Comparison of ENCODE assay signal across 9 cellular contexts in the genomic region with DNA sequence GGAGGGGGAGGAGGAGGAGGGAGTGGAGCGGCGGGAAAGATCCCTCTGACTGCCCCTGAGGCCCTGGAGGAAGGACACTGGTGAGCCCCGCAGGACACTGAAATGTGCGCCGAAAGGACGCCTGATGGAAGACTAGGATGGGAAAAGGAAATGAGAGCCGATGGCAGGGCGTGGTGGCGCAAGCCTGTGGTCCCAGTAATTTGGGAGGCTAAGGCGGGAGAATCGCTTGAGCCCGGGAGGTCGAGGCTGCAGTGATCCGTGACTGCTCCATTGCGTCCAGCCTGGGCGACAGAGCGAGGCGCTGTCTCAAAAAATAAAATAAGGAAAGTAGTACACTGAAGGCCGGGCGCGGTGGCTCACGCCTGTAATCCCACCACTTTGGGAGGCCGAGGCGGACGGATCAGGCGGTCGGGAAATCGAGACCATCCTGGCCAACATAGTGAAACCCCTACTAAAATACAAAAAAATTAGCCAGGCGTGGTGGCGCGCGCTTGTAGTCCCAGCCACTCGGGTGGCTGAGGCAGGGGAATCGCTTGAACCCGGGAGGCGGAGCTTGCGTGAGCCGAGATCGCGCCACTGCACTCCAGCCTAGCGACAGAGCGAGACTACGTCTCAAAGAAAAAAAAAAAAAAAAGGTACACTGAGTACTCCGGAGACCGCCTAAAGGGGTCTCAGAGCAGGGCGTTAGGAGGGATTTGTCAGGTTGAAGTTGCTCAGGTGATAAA.
DNase-seq lines count a peak whose midpoint lies in the region; ATAC-seq, FAIRE-seq and TF ChIP-seq lines count a peak whose summit lies in the region.
"Had no signal": no experiment of that assay in that cellular context is flagged by ENCODE, and none has a peak within 500 bp of the region (broad histone marks: within the 10 kb centered on the region; RNA-seq: fewer than 3 reads in every experiment).

No MANE protein-coding gene starts in this region.

- TF ChIP-seq POLR2A in GM19099 (IDR thresholded peaks at IDR 0.05; ENCODE audit: extremely low read depth, insufficient read length, low read depth) = peak; percentile 36
- TF ChIP-seq POLR2A in Raji (IDR thresholded peaks at IDR 0.05; ENCODE audit: insufficient read depth, low read depth, low read length) = peak; percentile 66
- TF ChIP-seq POLR2A in H54 (IDR thresholded peaks at IDR 0.05; ENCODE audit: low read depth, low read length) = no peak; the same call in 1 of the 2 replicates

- H3K9me3 Mint-ChIP-seq in activated naive CD8-positive, alpha-beta T cell (ENCODE audit: low read depth) = no peaks in the 10 kb centered on the region

- peak overlapping the region; percentile 78 for H3K4me3 ChIP-seq in iPS-18a (ENCODE audit: low read length)

- no peaks in the 10 kb centered on the region for H3K9me3 ChIP-seq in iPS-18a (ENCODE audit: control insufficient read depth, low read depth, low read length)

- H3K4me1 ChIP-seq in iPS-18a (ENCODE audit: control insufficient read depth, low read depth, low read length) = peaks cover 13% of the 10 kb centered on the region

- peaks cover 15% of the 10 kb centered on the region for H3K4me1 Mint-ChIP-seq in activated naive CD8-positive, alpha-beta T cell (ENCODE audit: low read depth)

- H3K9ac ChIP-seq in iPS-18a (ENCODE audit: low read length) = peak overlapping the region; percentile 98

- peak; percentile 58 for DNase-seq in stimulated activated CD4-positive, alpha-beta T cell treated with anti-CD3 and anti-CD28 coated beads, Interleukin-12 subunit alpha, Interleukin-12 subunit beta, amount 100 ng/mL, for 4 hours
- no peak for DNase-seq in H54 (ENCODE audit: insufficient read length, low spot score)

- peaks cover 6% of the 10 kb centered on the region for H3K36me3 Mint-ChIP-seq in activated naive CD8-positive, alpha-beta T cell

- FAIRE-seq in H54 (lab: Jason Lieb, UNC) = no peak
- FAIRE-seq: endometrium had no signal

- no peaks in the 10 kb centered on the region for H3K27me3 ChIP-seq in iPS-18a (ENCODE audit: control insufficient read depth, insufficient read depth, low read length)

- peak overlapping the region; percentile 100 for H3K27ac Mint-ChIP-seq in activated naive CD8-positive, alpha-beta T cell

- no peaks in the 10 kb centered on the region for H3K27me3 Mint-ChIP-seq in activated naive CD8-positive, alpha-beta T cell

- peak overlapping the region; percentile 9 for H3K27ac ChIP-seq in iPS-18a (ENCODE audit: low read length)

- H3K4me3 Mint-ChIP-seq in activated naive CD8-positive, alpha-beta T cell = peak overlapping the region; percentile 98

- H3K36me3 ChIP-seq in iPS-18a (ENCODE audit: control insufficient read depth, low read depth, low read length) = peaks cover 2% of the 10 kb centered on the region

- ATAC-seq in GM21390 (IDR thresholded peaks at IDR 0.05; ENCODE audit: unreplicated experiment) = no peak
- ATAC-seq in GM21423 (IDR thresholded peaks at IDR 0.05; ENCODE audit: unreplicated experiment) = no peak
